Comparison of ENCODE assay signal across 9 cellular contexts in the genomic region with DNA sequence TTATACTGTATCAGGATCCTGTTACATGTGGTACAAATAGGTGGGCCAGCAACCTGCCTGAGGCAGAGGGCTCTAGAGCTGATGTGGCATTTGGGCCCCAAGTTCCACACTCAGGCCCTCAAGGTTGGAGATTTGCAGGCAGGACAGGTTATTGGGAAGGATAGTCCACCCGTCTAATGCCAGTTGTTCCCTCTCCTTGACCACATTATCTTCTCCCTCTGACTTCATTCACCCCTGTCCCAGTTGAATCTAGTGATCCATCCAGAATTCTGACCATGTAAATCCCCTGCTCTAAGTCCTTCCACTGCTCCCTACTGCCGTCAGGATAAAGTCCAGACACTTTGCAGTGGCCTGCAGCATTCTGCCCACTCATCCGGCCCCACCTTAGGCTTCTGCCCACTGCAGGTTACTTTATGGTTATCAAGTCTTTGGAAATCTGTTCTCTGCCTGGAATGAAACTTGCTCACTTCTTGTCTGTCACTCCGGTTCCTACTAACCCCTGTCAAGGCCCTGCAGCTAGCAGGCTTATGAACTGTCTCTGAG. TPM values are rescaled to one million over a fixed set of nuclear protein-coding genes. Genes with fewer than 3 reads are reported as not detected.
DNase-seq lines count a peak whose midpoint lies in the region; ATAC-seq and TF ChIP-seq lines count a peak whose summit lies in the region.
"Had no signal": no experiment of that assay in that cellular context is flagged by ENCODE, and none has a peak within 500 bp of the region (broad histone marks: within the 10 kb centered on the region; RNA-seq: fewer than 3 reads in every experiment).

No MANE protein-coding gene starts in this region.

- no peaks in the 10 kb centered on the region for H3K36me3 ChIP-seq in CD8-positive, alpha-beta T cell (ENCODE audit: insufficient read depth, low read length)
- H3K36me3 ChIP-seq in esophagus muscularis mucosa: peaks cover 0 to 10% (median 6%) of the 10 kb centered on the region in 4 donors
- H3K36me3 ChIP-seq in prostate gland: no peaks in the 10 kb centered on the region

- H3K9me3 Mint-ChIP-seq in CD8-positive, alpha-beta T cell: no peaks in the 10 kb centered on the region
- H3K9me3 Mint-ChIP-seq in T-cell: no peaks in the 10 kb centered on the region

- CTCF ChIA-PET in CD8-positive, alpha-beta T cell (lab: Charles Lee): interaction anchor here (0.6 to 4.9 kb wide), 8 partner anchors 10 to 172 kb away, joined by 3 to 51 read pairs (median 6); no protein-coding TSS in a partner anchor
- CTCF ChIA-PET in T-cell (lab: Charles Lee): interaction anchor here (0.7 to 2.9 kb wide), 5 partner anchors 8 to 97 kb away, joined by 3 to 17 read pairs (median 4); no protein-coding TSS in a partner anchor

- H3K27ac Mint-ChIP-seq in CD8-positive, alpha-beta T cell: peak overlapping the region; percentile 98
- H3K27ac Mint-ChIP-seq in T-cell: peak overlapping the region; percentile 93 to 97

- WGBS in esophagus muscularis mucosa: 90% methylated on average over 4 of the region's 4 CpGs
- WGBS in prostate gland: 95% methylated on average over 4 of the region's 4 CpGs

- intact Hi-C loops in CD8-positive, alpha-beta T cell (cut with DNase I, micrococcal nuclease): loop anchor here in 1 of 2 experiments (10.0 kb wide), 1 partner anchor 519 kb away; the partner anchor contains the start of gene CTCF
- intact Hi-C loops in esophagus muscularis mucosa (cut with DNase I) (no loop called here), prostate gland (cut with DNase I) (no loop called here)

- peaks cover 12% of the 10 kb centered on the region for H3K36me3 Mint-ChIP-seq in CD8-positive, alpha-beta T cell
- H3K36me3 Mint-ChIP-seq in T-cell: peaks cover 1% of the 10 kb centered on the region

- H3K4me3 ChIP-seq in CD8-positive, alpha-beta T cell (ENCODE audit: low read depth, low read length): no peak overlapping the region
- H3K4me3 ChIP-seq in esophagus muscularis mucosa: no peak overlapping the region
- H3K4me3 ChIP-seq in prostate gland: no peak overlapping the region

- H3K27me3 ChIP-seq in CD8-positive, alpha-beta T cell (ENCODE audit: insufficient read depth, low read length): no peaks in the 10 kb centered on the region
- H3K27me3 ChIP-seq in esophagus muscularis mucosa (no peaks in the 10 kb centered on the region), prostate gland (replicated peaks; ENCODE audit: insufficient read depth) (no peaks in the 10 kb centered on the region)

- no peaks in the 10 kb centered on the region for H3K27me3 Mint-ChIP-seq in CD8-positive, alpha-beta T cell (ENCODE audit: low read depth)
- no peaks in the 10 kb centered on the region for H3K27me3 Mint-ChIP-seq in T-cell

- H3K9me3 ChIP-seq in CD8-positive, alpha-beta T cell (ENCODE audit: low read length): no peaks in the 10 kb centered on the region
- no peaks in the 10 kb centered on the region for H3K9me3 ChIP-seq in esophagus muscularis mucosa
- H3K9me3 ChIP-seq in prostate gland: no peaks in the 10 kb centered on the region

- no peak for TF ChIP-seq POLR2A in esophagus muscularis mucosa (IDR thresholded peaks at IDR 0.05; ENCODE audit: low read depth)
- no peak for TF ChIP-seq POLR2A in prostate gland (IDR thresholded peaks at IDR 0.05)

- H3K4me1 Mint-ChIP-seq in CD8-positive, alpha-beta T cell (ENCODE audit: low read depth): peaks cover 69% of the 10 kb centered on the region
- peaks cover 68 to 72% (median 72%) of the 10 kb centered on the region in 3 donors for H3K4me1 Mint-ChIP-seq in T-cell

- no peak for ATAC-seq in CD8-positive, alpha-beta T cell
- ATAC-seq in T-cell (replicated peaks in 1 of 4) (no peak), HG02588 (IDR thresholded peaks at IDR 0.05; ENCODE audit: unreplicated experiment) (no peak)

- no peak overlapping the region for H3K27ac ChIP-seq in CD8-positive, alpha-beta T cell (ENCODE audit: low read depth, low read length)
- H3K27ac ChIP-seq in esophagus muscularis mucosa (replicated peaks in 1 of 4) (peak overlapping the region; percentile 91 to 99 (median 92)), prostate gland (peak overlapping the region; percentile 7 to 95)

- H3K4me1 ChIP-seq in CD8-positive, alpha-beta T cell (ENCODE audit: insufficient read depth, low read length): peaks cover 70% of the 10 kb centered on the region
- H3K4me1 ChIP-seq in esophagus muscularis mucosa: peaks cover 51 to 81% (median 77%) of the 10 kb centered on the region in 4 donors
- H3K4me1 ChIP-seq in prostate gland (replicated peaks): peaks cover 6% of the 10 kb centered on the region

- no peak for DNase-seq in CD8-positive, alpha-beta T cell
- DNase-seq in T-cell (peak in 1 of 34 experiments; percentile 21), esophagus muscularis mucosa (ENCODE audit: extremely low spot score) (peak; percentile 72), prostate gland (ENCODE audit: low spot score) (no peak), NCI-H187 treated with DMSO at 0.1 percent for 48 hours (lab: John Stamatoyannopoulos, UW) (no peak), anterior cingulate cortex (lab: John Stamatoyannopoulos, UW) (no peak), DMS53 treated with DMSO at 0.1 percent for 48 hours (lab: John Stamatoyannopoulos, UW; ENCODE audit: unreplicated experiment) (no peak)
- DNase-seq: effector CD4-positive, alpha-beta T cell had no signal

- no peak for TF ChIP-seq EP300 in esophagus muscularis mucosa (IDR thresholded peaks at IDR 0.05)

- POLR2A ChIA-PET in CD8-positive, alpha-beta T cell (lab: Charles Lee): interaction anchor here (0.7 to 4.4 kb wide), 5 partner anchors 11 to 286 kb away, joined by 3 to 86 read pairs (median 12); partner anchors contain the start of genes DDX28, DUS2 and PSMB10
- POLR2A ChIA-PET in T-cell (lab: Charles Lee): interaction anchor here (0.6 to 1.2 kb wide), 3 partner anchors 12 to 982 kb away, joined by 3 to 5 read pairs (median 4); no protein-coding TSS in a partner anchor

- H3K4me3 Mint-ChIP-seq in CD8-positive, alpha-beta T cell: peak overlapping the region; percentile 85
- peak overlapping the region; percentile 56 to 83 (median 63) for H3K4me3 Mint-ChIP-seq in T-cell

- no peak for TF ChIP-seq CTCF in CD8-positive, alpha-beta T cell (IDR thresholded peaks at IDR 0.05)
- no peak for TF ChIP-seq CTCF in esophagus muscularis mucosa (IDR thresholded peaks at IDR 0.05)
- TF ChIP-seq CTCF in prostate gland (IDR thresholded peaks at IDR 0.05): no peak

RNA-seq across cellular contexts. Expression of gene NFATC3, which starts 1.9 kb away (rescaled TPM):
- total RNA-seq in CD8-positive, alpha-beta T cell: 10 to 100 TPM; 79.4 to 85.2 TPM
- 100 to 1,000 TPM; 111 to 144 (median 116) TPM for total RNA-seq in T-cell
- total RNA-seq in esophagus muscularis mucosa: 10 to 100 TPM; 44.6 to 56.8 (median 50.8) TPM
- total RNA-seq in prostate gland: 10 to 100 TPM; 36.6 to 84.1 TPM
